ENCODE assay signal across 23 cellular contexts in the genomic region with DNA sequence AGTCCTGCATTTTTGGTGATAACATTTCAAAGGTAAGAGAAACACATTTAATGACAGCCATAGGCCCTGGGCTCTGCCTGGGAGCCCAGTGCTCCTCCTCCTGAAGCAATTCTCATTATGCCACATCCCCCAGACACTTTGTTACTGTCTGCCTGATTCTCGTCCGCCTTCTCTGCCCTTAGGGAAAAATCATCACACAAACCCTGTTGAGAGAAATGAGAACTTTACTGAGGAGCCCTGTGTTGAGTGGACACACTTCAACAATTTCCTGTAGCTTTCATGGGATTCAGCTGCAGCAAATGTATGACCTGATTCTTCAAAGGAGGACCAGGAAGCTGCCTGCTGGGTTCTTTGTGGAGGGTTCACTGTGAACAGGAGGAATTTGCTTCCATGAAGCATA.
"Had no signal": no experiment of that assay in that cellular context is flagged by ENCODE, and none has a peak within 500 bp of the region (broad histone marks: within the 10 kb centered on the region; RNA-seq: fewer than 3 reads in every experiment).

No MANE protein-coding gene starts in this region.

- H3K27ac Mint-ChIP-seq: dendritic cell treated with granulocyte-macrophage colony-stimulating factor and Interleukin-4, amounts not matched to agents 40 ng/mL and 50 ng/mL, for 4 days; endodermal cell; memory B cell; mesothelial cell of epicardium; naive B cell; natural killer cell treated with Interleukin-12 subunit alpha and Interleukin-12 subunit beta and Interleukin-15 and Interleukin-18, amount 100 ng/mL, for 72 hours; progenitor cell of endocrine pancreas; stimulated activated naive B cell treated with anti-CD40 and anti-IgM and Interleukin-4, amounts not matched to agents 10 μg/mL and 1 μg/mL and 100 μg/mL, for 72 hours; stimulated activated naive CD8-positive, alpha-beta T cell treated with anti-CD3 and anti-CD28 coated beads, Interleukin-15, Interleukin-2, amounts not matched to agents 100 ng/mL and 50 ng/mL, for 24 hours had no signal

- H3K9me3 Mint-ChIP-seq: memory B cell had no signal

- DNase-seq: colonic mucosa; effector CD8-positive, alpha-beta T cell; endodermal cell; hypothalamus; mucosa of descending colon; naive B cell; sigmoid colon; stimulated activated CD4-positive, alpha-beta T cell treated with anti-CD3 and anti-CD28 coated beads, Interleukin-15, amount 100 ng/mL, for 24 hours; stimulated activated CD4-positive, alpha-beta T cell treated with anti-CD3 and anti-CD28 coated beads, Interleukin-2, amount 100 ng/mL, for 48 hours; stimulated activated naive B cell treated with anti-CD40 and anti-IgM and Interleukin-4, amounts not matched to agents 10 μg/mL and 1 μg/mL and 100 μg/mL, for 72 hours; transverse colon had no signal

- H3K36me3 ChIP-seq: colonic mucosa, esophagus muscularis mucosa, sigmoid colon, transverse colon, vagina had no signal

- H3K4me1 Mint-ChIP-seq: endodermal cell; memory B cell; mesothelial cell of epicardium; naive B cell; stimulated activated naive B cell treated with anti-CD40 and anti-IgM and Interleukin-4, amounts not matched to agents 10 μg/mL and 1 μg/mL and 100 μg/mL, for 72 hours had no signal

- H3K9me3 ChIP-seq: colonic mucosa, esophagus muscularis mucosa, mucosa of descending colon, transverse colon, vagina had no signal

- H3K9ac ChIP-seq: parathyroid adenoma had no signal

- H3K4me3 ChIP-seq: colonic mucosa, esophagus muscularis mucosa, lung, mucosa of descending colon, sigmoid colon, transverse colon, vagina had no signal

- H3K27me3 ChIP-seq: colonic mucosa, esophagus muscularis mucosa, foreskin keratinocyte, sigmoid colon, transverse colon, vagina had no signal

- H3K27ac ChIP-seq: colonic mucosa, esophagus muscularis mucosa, foreskin keratinocyte, parathyroid adenoma, sigmoid colon, transverse colon, vagina had no signal

- H3K36me3 Mint-ChIP-seq: memory B cell; mesothelial cell of epicardium; naive B cell; stimulated activated naive B cell treated with anti-CD40 and anti-IgM and Interleukin-4, amounts not matched to agents 10 μg/mL and 1 μg/mL and 100 μg/mL, for 72 hours had no signal

- H3K4me3 Mint-ChIP-seq: dendritic cell treated with granulocyte-macrophage colony-stimulating factor and Interleukin-4, amounts not matched to agents 40 ng/mL and 50 ng/mL, for 4 days; endodermal cell; memory B cell; mesothelial cell of epicardium; naive B cell; natural killer cell treated with Interleukin-12 subunit alpha and Interleukin-12 subunit beta and Interleukin-15 and Interleukin-18, amount 100 ng/mL, for 72 hours; neural crest cell; stimulated activated naive B cell treated with anti-CD40 and anti-IgM and Interleukin-4, amounts not matched to agents 10 μg/mL and 1 μg/mL and 100 μg/mL, for 72 hours; stimulated activated naive CD8-positive, alpha-beta T cell treated with anti-CD3 and anti-CD28 coated beads, Interleukin-15, Interleukin-2, amounts not matched to agents 100 ng/mL and 50 ng/mL, for 24 hours had no signal

- H3K4me1 ChIP-seq: colonic mucosa, esophagus muscularis mucosa, foreskin keratinocyte, parathyroid adenoma, sigmoid colon, transverse colon, vagina had no signal

- H3K27me3 Mint-ChIP-seq: dendritic cell treated with granulocyte-macrophage colony-stimulating factor and Interleukin-4, amounts not matched to agents 40 ng/mL and 50 ng/mL, for 4 days; memory B cell; naive B cell; natural killer cell treated with Interleukin-12 subunit alpha and Interleukin-12 subunit beta and Interleukin-15 and Interleukin-18, amount 100 ng/mL, for 72 hours; progenitor cell of endocrine pancreas; stimulated activated naive B cell treated with anti-CD40 and anti-IgM and Interleukin-4, amounts not matched to agents 10 μg/mL and 1 μg/mL and 100 μg/mL, for 72 hours; stimulated activated naive CD8-positive, alpha-beta T cell treated with anti-CD3 and anti-CD28 coated beads, Interleukin-15, Interleukin-2, amounts not matched to agents 100 ng/mL and 50 ng/mL, for 24 hours had no signal

- H2AFZ ChIP-seq: parathyroid adenoma had no signal
